ENCODE assay signal across 19 cellular contexts in genomic region chr11:116044520-116044919, GRCh38.
DNase-seq lines count a peak whose midpoint lies in the region; ATAC-seq and TF ChIP-seq lines count a peak whose summit lies in the region.
"Had no signal": no experiment of that assay in that cellular context is flagged by ENCODE, and none has a peak within 500 bp of the region (broad histone marks: within the 10 kb centered on the region; RNA-seq: fewer than 3 reads in every experiment).

No MANE protein-coding gene starts in this region.

- H3K9me2 ChIP-seq in GM23338 (ENCODE audit: insufficient read depth): no peaks in the 10 kb centered on the region

- H3K23ac ChIP-seq in mesendoderm (ENCODE audit: low read length): no peak overlapping the region

- no peak overlapping the region for H4K8ac ChIP-seq in mesendoderm (ENCODE audit: low read depth, low read length)

- H3K36me3 Mint-ChIP-seq in GM23338 (ENCODE audit: low read depth): no peaks in the 10 kb centered on the region
- H3K36me3 Mint-ChIP-seq: CD4-positive, alpha-beta memory T cell had no signal

- H3K4me2 ChIP-seq in GM23338 (no peak overlapping the region), mesendoderm (ENCODE audit: low read length) (no peak overlapping the region)
- H3K4me2 ChIP-seq: A549 had no signal

- H2BK5ac ChIP-seq in mesendoderm (ENCODE audit: low read length): no peak overlapping the region

- H2BK15ac ChIP-seq in mesendoderm (replicated peaks; ENCODE audit: low read depth): no peak overlapping the region

- H3K27me3 ChIP-seq in GM23338 (ENCODE audit: insufficient read depth) (no peaks in the 10 kb centered on the region), mesendoderm (ENCODE audit: insufficient read depth, low read length, poor library complexity) (no peaks in the 10 kb centered on the region)

- H3K27ac Mint-ChIP-seq in GM23338: no peak overlapping the region
- H3K27ac Mint-ChIP-seq: CD4-positive, alpha-beta memory T cell; HFFc6 had no signal

- H3K79me2 ChIP-seq in GM23338 (replicated peaks; ENCODE audit: insufficient read depth): no peaks in the 10 kb centered on the region
- H3K79me2 ChIP-seq in mesendoderm (ENCODE audit: control insufficient read depth, insufficient read depth, low read length): no peaks in the 10 kb centered on the region

- no peaks in the 10 kb centered on the region for H4K20me1 ChIP-seq in GM23338 (replicated peaks; ENCODE audit: insufficient read depth)

- H3K56ac ChIP-seq in mesendoderm (ENCODE audit: low read length): peak overlapping the region; percentile 47

- H3K27ac ChIP-seq in GM23338 (ENCODE audit: low read depth): no peak overlapping the region
- no peak overlapping the region for H3K27ac ChIP-seq in mesendoderm (ENCODE audit: low read depth, low read length)
- H3K27ac ChIP-seq: A549 had no signal

- H2BK120ac ChIP-seq in mesendoderm (ENCODE audit: low read depth, low read length): no peak overlapping the region

- H3K4me3 ChIP-seq in GM23338: no peak overlapping the region
- H3K4me3 ChIP-seq in mesendoderm (ENCODE audit: low read length): no peak overlapping the region
- H3K4me3 ChIP-seq: A549, HAP-1 had no signal

- H3K79me1 ChIP-seq in mesendoderm (ENCODE audit: low read length): no peaks in the 10 kb centered on the region

- no peak overlapping the region for H4K5ac ChIP-seq in mesendoderm (ENCODE audit: low read length)

- ATAC-seq in GM23338: no peak; the same call in 2 of the 3 replicates
- ATAC-seq: A549 had no signal

- TF ChIP-seq CTCF in GM23338 (conservative IDR thresholded peaks at IDR 0.05; ENCODE audit: low read depth in 2 of 2): no peak

- peaks cover 17% of the 10 kb centered on the region for H3K4me1 Mint-ChIP-seq in GM23338
- H3K4me1 Mint-ChIP-seq: CD4-positive, alpha-beta memory T cell had no signal

- H2AK5ac ChIP-seq in mesendoderm (ENCODE audit: low read length): no peak overlapping the region

- peaks cover 5% of the 10 kb centered on the region for H3K27me3 Mint-ChIP-seq in GM23338 (ENCODE audit: insufficient read depth, low read depth, poor library complexity)

- DNase-seq in GM23338 (ENCODE audit: low spot score) (peak; percentile 26), NCI-H69 (lab: John Stamatoyannopoulos, UW) (peak; percentile 73), islet precursor cell (peak; percentile 33), mesendoderm (peak; percentile 60), hepatic stellate cell (ENCODE audit: low spot score) (no peak), medulla oblongata (ENCODE audit: extremely low spot score) (no peak), AG08396 (ENCODE audit: low spot score) (no peak)
- DNase-seq in activated CD4-positive, alpha-beta T cell treated with anti-CD3 and anti-CD28 coated beads for 1 hour: no peak
- DNase-seq: 8988T; ACHN; C1 segment of cervical spinal cord; Calu3; CD4-positive, alpha-beta memory T cell; COR-L47; DMS53; DND-41; HFFc6 had no signal

- H3K4ac ChIP-seq in mesendoderm (ENCODE audit: low read depth, low read length): no peak overlapping the region

- H3K9ac ChIP-seq in mesendoderm (ENCODE audit: low read length): no peak overlapping the region

- H3K36me3 ChIP-seq in GM23338 (ENCODE audit: insufficient read depth) (no peaks in the 10 kb centered on the region), mesendoderm (ENCODE audit: control insufficient read depth, insufficient read depth, low read length) (no peaks in the 10 kb centered on the region)
- H3K36me3 ChIP-seq: HAP-1 had no signal

- WGBS in mesendoderm (ENCODE audit: extremely low coverage, insufficient coverage, low lambda C conversion rate): no CpG with 5 or more reads among the region's 4 CpGs

- no peak overlapping the region for H3K18ac ChIP-seq in mesendoderm (ENCODE audit: low read length)

- H2AFZ ChIP-seq in GM23338: no peak overlapping the region

- H3K4me3 Mint-ChIP-seq in GM23338: no peak overlapping the region
- H3K4me3 Mint-ChIP-seq: CD4-positive, alpha-beta memory T cell; HFFc6 had no signal

- no peaks in the 10 kb centered on the region for H3K9me3 Mint-ChIP-seq in GM23338

- H3K4me1 ChIP-seq in GM23338 (ENCODE audit: insufficient read depth): no peaks in the 10 kb centered on the region; the same call in 1 of the 2 replicates
- peaks cover 7% of the 10 kb centered on the region for H3K4me1 ChIP-seq in mesendoderm (ENCODE audit: control insufficient read depth, low read depth, low read length)
- H3K4me1 ChIP-seq: A549, HAP-1 had no signal

- no peaks in the 10 kb centered on the region for H3F3A ChIP-seq in GM23338 (replicated peaks; ENCODE audit: low read depth)

TF ChIP-seq in GM23338, 12 proteins besides CTCF, POLR2A, EP300 and RAD21:
- TF ChIP-seq NANOG (IDR thresholded peaks at IDR 0.05; ENCODE audit: borderline replicate concordance) (no peak), EZH2phosphoT487 (IDR thresholded peaks at IDR 0.05; ENCODE audit: unreplicated experiment) (no peak), ETS1 (IDR thresholded peaks at IDR 0.05) (no peak)

Comparison
In these comparisons a context has a peak if more than half of its experiments do, and no peak if none do; other contexts are left out.
1. DNase-seq: peak in GM23338 (single experiment), NCI-H69 (single experiment), islet precursor cell (single experiment) and mesendoderm (single experiment); none in activated CD4-positive, alpha-beta T cell treated with anti-CD3 and anti-CD28 coated beads for 1 hour (single experiment), hepatic stellate cell (single experiment), medulla oblongata (single experiment) and AG08396 (single experiment).